ENCODE assay signal across 21 cellular contexts in the genomic region with DNA sequence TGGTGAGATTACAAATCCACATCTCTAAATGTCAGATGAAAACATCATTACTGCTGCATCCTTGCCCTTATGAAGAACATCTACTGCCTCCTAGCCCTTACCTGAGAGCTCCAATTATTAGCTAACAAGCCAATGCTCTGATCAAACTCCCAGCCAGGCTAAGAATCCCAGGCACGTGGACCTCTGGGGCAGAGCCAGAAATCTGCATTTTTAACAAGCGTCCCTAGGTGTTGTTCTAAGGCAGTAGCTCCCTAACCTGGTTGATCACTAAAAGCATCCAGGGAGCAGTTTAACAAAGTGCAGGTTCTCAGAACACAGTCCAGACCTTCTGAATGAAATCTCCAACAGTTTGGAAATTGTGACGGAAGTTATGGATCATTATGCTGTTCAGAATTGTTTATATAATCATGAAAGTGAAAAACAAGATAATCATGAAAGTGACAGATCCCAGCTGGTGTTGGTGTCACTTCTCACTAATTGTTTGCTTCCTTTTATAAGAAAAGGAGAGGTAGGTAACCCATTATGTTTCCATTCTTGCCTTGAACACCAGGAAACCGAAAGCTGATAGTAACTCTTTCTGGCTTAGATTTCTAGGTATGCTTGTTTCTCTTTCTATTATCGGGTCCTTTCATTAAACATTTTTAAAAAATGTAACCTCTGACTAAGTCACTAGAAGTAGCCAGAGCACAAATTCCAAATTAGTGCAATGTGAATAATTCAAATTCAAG.
"Had no signal": no experiment of that assay in that cellular context is flagged by ENCODE, and none has a peak within 500 bp of the region (broad histone marks: within the 10 kb centered on the region; RNA-seq: fewer than 3 reads in every experiment).

No MANE protein-coding gene starts in this region.

- ATAC-seq: activated CD8-positive, alpha-beta T cell treated with anti-CD3 and anti-CD28 coated beads for 36 hours; activated T-helper 17 cell treated with anti-CD3 and anti-CD28 coated beads, Interleukin-2, amount 50 U/mL, for 72 hours; left lobe of liver had no signal

- DNase-seq: activated CD4-positive, alpha-beta T cell treated with anti-CD3 and anti-CD28 coated beads, Interleukin-2, amount 10 ng/mL, durations not matched to agents 24 days and 14 days; activated CD8-positive, alpha-beta T cell treated with anti-CD3 and anti-CD28 coated beads for 36 hours; activated naive CD4-positive, alpha-beta T cell; activated naive CD8-positive, alpha-beta T cell treated with anti-CD3 and anti-CD28 coated beads for 36 hours; activated T-cell treated with anti-CD3 and anti-CD28 coated beads, Interleukin-2, amount 50 U/mL, for 1 hour; amniotic stem cell; dermis blood vessel endothelial cell; effector memory CD4-positive, alpha-beta T cell; foreskin fibroblast; midbrain; nephron progenitor cell; nucleus accumbens; posterior cingulate gyrus; retina; spleen; stimulated activated CD4-positive, alpha-beta T cell treated with anti-CD3 and anti-CD28 coated beads, Interleukin-4, amount 100 ng/mL, for 4 hours; stimulated activated naive CD4-positive, alpha-beta T cell treated with Interleukin-2 at 50 U/mL for 16 hours; T1000; tibial artery had no signal

- H3K9me3 ChIP-seq: spleen, tibial artery had no signal

- H3K36me3 ChIP-seq: spleen, tibial artery had no signal

- H3K27ac ChIP-seq: spleen, tibial artery had no signal

- H3K27me3 ChIP-seq: spleen, tibial artery had no signal

- H3K4me3 ChIP-seq: spleen, tibial artery had no signal
